In genomic region chr2:171139860-171140259, GRCh38 we compare ENCODE assay signal across 1 cellular context.
TF ChIP-seq lines count a peak whose summit lies in the region.

No MANE protein-coding gene starts in this region.

TF ChIP-seq in GM23338, 12 proteins besides CTCF, POLR2A, EP300 and RAD21:
- TF ChIP-seq ZNF462 (CRISPR knock-in tag; IDR thresholded peaks at IDR 0.05) (no peak), POLR2AphosphoS5 (IDR thresholded peaks at IDR 0.05; ENCODE audit: low read depth) (no peak), EZH2 (IDR thresholded peaks at IDR 0.05; ENCODE audit: low read depth, unreplicated experiment) (no peak), CREB1 (CRISPR knock-in tag; IDR thresholded peaks at IDR 0.05; ENCODE audit: low read depth) (no peak), ZNF114 (CRISPR knock-in tag; IDR thresholded peaks at IDR 0.05) (no peak), ETS1 (IDR thresholded peaks at IDR 0.05) (no peak), STAT1 (IDR thresholded peaks at IDR 0.05; ENCODE audit: unreplicated experiment) (no peak), EZH2phosphoT487 (IDR thresholded peaks at IDR 0.05; ENCODE audit: unreplicated experiment) (no peak), JUNB (IDR thresholded peaks at IDR 0.05; ENCODE audit: unreplicated experiment) (no peak), REST (IDR thresholded peaks at IDR 0.05; ENCODE audit: unreplicated experiment) (no peak)
